Comparison of ENCODE assay signal across 1 cellular context in genomic region chr19:30398539-30398938, GRCh38.
TF ChIP-seq lines count a peak whose summit lies in the region.
"Not testable (repeated sequence)": the region's sequence is repeated elsewhere in the genome, so short reads cannot be mapped to it uniquely, and the experiment has no call there.

No MANE protein-coding gene starts in this region.

- H3K4me1 ChIP-seq in HEK293 (ENCODE audit: control insufficient read depth, insufficient read depth, low read length): not testable (repeated sequence)

- CTCF ChIA-PET in HEK293 (lab: Yijun Ruan, JAX): interaction anchor here (1.0 kb wide), 1 partner anchor 8 kb away, joined by 5 read pairs; no protein-coding TSS in a partner anchor

- H3K36me3 ChIP-seq in HEK293 (ENCODE audit: control insufficient read depth in 2 of 2, insufficient read depth in 1 of 2, low read length in 2 of 2): not testable (repeated sequence)

- POLR2A ChIA-PET in HEK293 (lab: Yijun Ruan, JAX): not testable (repeated sequence)

- not testable (repeated sequence) for H3K4me3 ChIP-seq in HEK293 (ENCODE audit: low read depth, low read length)

- not testable (repeated sequence) for H3K9me3 ChIP-seq in HEK293 (ENCODE audit: control insufficient read depth, insufficient read depth, low read depth, low read length)

- TF ChIP-seq CTCF in HEK293 (tag by site-specific recombination; IDR thresholded peaks at IDR 0.05): not testable (repeated sequence)

- H3K27ac ChIP-seq in HEK293 (ENCODE audit: extremely low read depth, low read depth, low read length): not testable (repeated sequence)

TF ChIP-seq in HEK293, 187 proteins besides CTCF, POLR2A, EP300 and RAD21:
- TF ChIP-seq ZNF146 (tag by site-specific recombination; IDR thresholded peaks at IDR 0.05) (peak; percentile 100), YY1 (tag by site-specific recombination; IDR thresholded peaks at IDR 0.05) (0 out of 2 replicates have a peak, but pooled peaks have one; percentile 18), ZNF580 (tag by site-specific recombination; IDR thresholded peaks at IDR 0.05) (peak; percentile 95), KLF8 (tag by site-specific recombination; IDR thresholded peaks at IDR 0.05) (0 out of 2 replicates have a peak, but pooled peaks have one; percentile 28)
- TF ChIP-seq, protein P1, sequence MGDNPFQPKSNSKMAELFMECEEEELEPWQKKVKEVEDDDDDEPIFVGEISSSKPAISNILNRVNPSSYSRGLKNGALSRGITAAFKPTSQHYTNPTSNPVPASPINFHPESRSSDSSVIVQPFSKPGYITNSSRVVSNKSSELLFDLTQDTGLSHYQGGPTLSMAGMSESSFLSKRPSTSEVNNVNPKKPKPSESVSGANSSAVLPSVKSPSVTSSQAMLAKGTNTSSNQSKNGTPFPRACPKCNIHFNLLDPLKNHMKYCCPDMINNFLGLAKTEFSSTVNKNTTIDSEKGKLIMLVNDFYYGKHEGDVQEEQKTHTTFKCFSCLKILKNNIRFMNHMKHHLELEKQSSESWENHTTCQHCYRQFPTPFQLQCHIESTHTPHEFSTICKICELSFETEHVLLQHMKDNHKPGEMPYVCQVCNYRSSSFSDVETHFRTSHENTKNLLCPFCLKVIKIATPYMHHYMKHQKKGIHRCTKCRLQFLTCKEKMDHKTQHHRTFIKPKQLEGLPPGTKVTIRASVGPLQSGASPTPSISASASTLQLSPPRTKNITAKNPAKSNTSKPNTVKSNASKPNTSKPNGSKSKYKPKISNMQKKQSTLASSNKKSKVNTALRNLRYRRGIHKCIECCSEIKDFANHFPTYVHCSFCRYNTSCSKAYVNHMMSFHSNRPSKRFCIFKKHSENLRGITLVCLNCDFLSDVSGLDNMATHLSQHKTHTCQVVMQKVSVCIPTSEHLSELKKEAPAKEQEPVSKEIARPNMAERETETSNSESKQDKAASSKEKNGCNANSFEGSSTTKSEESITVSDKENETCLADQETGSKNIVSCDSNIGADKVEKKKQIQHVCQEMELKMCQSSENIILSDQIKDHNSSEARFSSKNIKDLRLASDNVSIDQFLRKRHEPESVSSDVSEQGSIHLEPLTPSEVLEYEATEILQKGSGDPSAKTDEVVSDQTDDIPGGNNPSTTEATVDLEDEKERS (tag by site-specific recombination; IDR thresholded peaks at IDR 0.05): peak; percentile 97
